Comparison of ENCODE assay signal across 8 cellular contexts in the genomic region with DNA sequence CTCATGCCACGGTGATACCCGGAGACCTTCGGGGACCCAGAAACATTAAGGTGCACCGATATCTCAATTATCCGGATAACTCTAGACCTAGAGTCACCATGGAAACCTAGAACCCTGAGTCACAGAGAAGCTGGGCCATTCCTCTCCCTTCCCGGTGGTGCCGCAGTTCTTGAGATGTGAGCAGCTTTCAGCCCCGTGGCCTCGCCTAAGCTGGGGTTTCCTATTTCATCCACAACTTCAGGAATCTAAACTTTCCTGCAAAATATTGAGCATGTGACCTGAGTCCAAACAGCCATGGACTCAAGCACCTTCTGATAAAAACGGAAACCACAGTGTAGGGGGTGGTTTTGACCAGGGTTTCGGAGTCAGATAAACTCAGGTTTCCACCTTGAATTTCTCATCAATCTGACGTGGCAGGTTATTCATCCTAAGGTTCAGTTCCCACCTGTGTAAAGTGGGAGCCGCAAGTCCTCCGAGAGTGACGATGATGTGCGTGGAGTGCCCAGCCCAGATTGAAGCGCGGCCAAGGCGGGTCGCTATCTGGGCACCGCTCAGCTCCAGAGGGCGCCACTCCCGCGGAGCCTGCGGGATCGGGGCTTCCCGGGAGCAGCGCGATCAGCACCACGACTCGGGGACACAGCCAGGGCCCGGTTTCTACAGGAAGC.
DNase-seq lines count a peak whose midpoint lies in the region; ATAC-seq and TF ChIP-seq lines count a peak whose summit lies in the region.

No MANE protein-coding gene starts in this region.

- peaks cover 10% of the 10 kb centered on the region for H3K4me1 ChIP-seq in rectal smooth muscle tissue (ENCODE audit: control insufficient read depth, insufficient read depth, low read length)

- ATAC-seq in HG03280 (IDR thresholded peaks at IDR 0.05; ENCODE audit: unreplicated experiment): no peak

- TF ChIP-seq CTCF in 22Rv1 (IDR thresholded peaks at IDR 0.05) (peak; percentile 76), GM12864 (IDR thresholded peaks at IDR 0.05; ENCODE audit: low read depth, low read length, missing control alignments) (peak; percentile 42), HL-60 (IDR thresholded peaks at IDR 0.05; ENCODE audit: insufficient read depth, low read length) (peak; percentile 38)

- no peaks in the 10 kb centered on the region for H3K27me3 ChIP-seq in HL-60 (ENCODE audit: insufficient read depth, poor library complexity, severe bottlenecking)
- H3K27me3 ChIP-seq in rectal smooth muscle tissue (ENCODE audit: control insufficient read depth, insufficient read depth, low read length): no peaks in the 10 kb centered on the region

- peak overlapping the region; percentile 67 for H3K27ac ChIP-seq in 22Rv1
- H3K27ac ChIP-seq in HL-60 (replicated peaks): peak overlapping the region; percentile 95
- peak overlapping the region; percentile 87 for H3K27ac ChIP-seq in rectal smooth muscle tissue (ENCODE audit: low read depth, low read length)

- H3K9ac ChIP-seq in rectal smooth muscle tissue (ENCODE audit: low read length): peak overlapping the region; percentile 66

- H3K4me3 ChIP-seq in GM12864 (ENCODE audit: low read depth, low read length) (peak overlapping the region; percentile 74), HL-60 (replicated peaks; ENCODE audit: insufficient read depth, low read length) (peak overlapping the region; percentile 59), rectal smooth muscle tissue (ENCODE audit: low read length) (peak overlapping the region; percentile 72)

- DNase-seq in GM12864 (ENCODE audit: low read depth) (peak; percentile 10), HL-60 (ENCODE audit: low read depth in 1 of 2, low spot score in 1 of 2) (peak in 1 of 2 experiments; percentile 59), RPMI8226 (peak; percentile 61), astrocyte of the hippocampus (ENCODE audit: low read depth, low spot score) (peak; percentile 85), hypothalamus (lab: John Stamatoyannopoulos, UW) (peak in 38 of 51 donors; percentile 11 to 79 (median 46))

- H3K36me3 ChIP-seq in rectal smooth muscle tissue (ENCODE audit: control insufficient read depth, insufficient read depth, low read length): no peaks in the 10 kb centered on the region
